ENCODE assay signal across 8 cellular contexts in genomic region chr17:75589017-75589918, GRCh38. TPM values are rescaled to one million over a fixed set of nuclear protein-coding genes. Genes with fewer than 3 reads are reported as not detected.
DNase-seq lines count a peak whose midpoint lies in the region; ATAC-seq and TF ChIP-seq lines count a peak whose summit lies in the region.

No MANE protein-coding gene starts in this region.

- H3K4me3 ChIP-seq in HUES64 (ENCODE audit: low read length) (peak overlapping the region; percentile 60), mesodermal cell (ENCODE audit: extremely low read depth, insufficient read depth, low read length, poor library complexity, severe bottlenecking) (peak overlapping the region; percentile 41)

- ATAC-seq in GM19467 (IDR thresholded peaks at IDR 0.05; ENCODE audit: unreplicated experiment): peak; percentile 51

- H3K27ac ChIP-seq in HUES64 (ENCODE audit: low read depth, low read length): no peak overlapping the region; the same call in 1 of the 2 replicates
- peak overlapping the region; percentile 64 for H3K27ac ChIP-seq in mesodermal cell (ENCODE audit: low read depth, low read length, severe bottlenecking)

- peak overlapping the region in 6 of 7 donors; percentile 75 to 87 (median 84) for H3K27ac Mint-ChIP-seq in CD14-positive monocyte
- no peak overlapping the region for H3K27ac Mint-ChIP-seq in endothelial cell (ENCODE audit: unreplicated experiment)

- peak; percentile 75 for TF ChIP-seq CTCF in CD14-positive monocyte (IDR thresholded peaks at IDR 0.05)
- peak; percentile 84 for TF ChIP-seq CTCF in endothelial cell (IDR thresholded peaks at IDR 0.05; ENCODE audit: unreplicated experiment)

- DNase-seq in CD14-positive monocyte (ENCODE audit: low spot score): peak; percentile 93
- DNase-seq in NOMO-1 treated with DMSO at 0.1 percent for 48 hours (lab: John Stamatoyannopoulos, UW; ENCODE audit: unreplicated experiment): peak; percentile 82
- peak; percentile 99 for DNase-seq in activated CD8-positive, alpha-beta memory T cell treated with anti-CD3 and anti-CD28 coated beads, Interleukin-2, amount 50 U/mL, for 48 hours
- peak; percentile 95 for DNase-seq in endothelial cell (ENCODE audit: low spot score)
- DNase-seq in stimulated activated CD8-positive, alpha-beta memory T cell treated with anti-CD3 and anti-CD28 coated beads, Interleukin-12 subunit alpha, Interleukin-12 subunit beta, amount 100 ng/mL, for 4 hours (ENCODE audit: low read depth): peak; percentile 85

- intact Hi-C loops in CD14-positive monocyte (cut with micrococcal nuclease): loop anchor here (2.0 to 10.0 kb wide), 4 partner anchors 72 to 324 kb away; partner anchors contain the start of genes TSEN54 (in 2 of the 2), CASKIN2 (in 1 of the 2), GGA3 (in 1 of the 2) and MRPS7 (in 1 of the 2)

- peaks cover 3 to 25% of the 10 kb centered on the region in 2 donors for H3K36me3 Mint-ChIP-seq in CD14-positive monocyte
- H3K36me3 Mint-ChIP-seq in endothelial cell (ENCODE audit: low read depth, unreplicated experiment): no peaks in the 10 kb centered on the region

- H3K27me3 Mint-ChIP-seq in CD14-positive monocyte (ENCODE audit: low read depth in 3 of 3): peaks cover 0 to 2% (median 0%) of the 10 kb centered on the region in 3 donors
- peaks cover 8% of the 10 kb centered on the region for H3K27me3 Mint-ChIP-seq in endothelial cell (ENCODE audit: unreplicated experiment)

- H3K9me3 ChIP-seq in HUES64 (ENCODE audit: insufficient read depth, low read depth, low read length): peaks cover 5% of the 10 kb centered on the region; the same call in 1 of the 2 replicates
- peaks cover 6% of the 10 kb centered on the region for H3K9me3 ChIP-seq in mesodermal cell (ENCODE audit: control insufficient read depth, low read length)

- peak overlapping the region; percentile 83 to 87 for H3K4me3 Mint-ChIP-seq in CD14-positive monocyte
- H3K4me3 Mint-ChIP-seq in endothelial cell (ENCODE audit: unreplicated experiment): peak overlapping the region; percentile 67

- 10% methylated on average over 99 of the region's 99 CpGs for WGBS in HUES64
- WGBS in mesodermal cell (ENCODE audit: insufficient coverage in 2 of 2), 2 experiments: 15 to 18% methylated on average over 54 to 80 of the region's 99 CpGs

- H3K9me3 Mint-ChIP-seq in CD14-positive monocyte (no peaks in the 10 kb centered on the region), endothelial cell (ENCODE audit: unreplicated experiment) (no peaks in the 10 kb centered on the region)

- H3K4me1 Mint-ChIP-seq in CD14-positive monocyte: peaks cover 16% of the 10 kb centered on the region
- H3K4me1 Mint-ChIP-seq in endothelial cell (ENCODE audit: unreplicated experiment): no peaks in the 10 kb centered on the region

- peaks cover 31% of the 10 kb centered on the region for H3K27me3 ChIP-seq in HUES64 (ENCODE audit: insufficient read depth, low read length)

- H3K4me1 ChIP-seq in HUES64 (ENCODE audit: insufficient read depth, low read length): peaks cover 4% of the 10 kb centered on the region
- no peaks in the 10 kb centered on the region for H3K4me1 ChIP-seq in mesodermal cell (ENCODE audit: control insufficient read depth, insufficient read depth, low read length, poor library complexity, severe bottlenecking)

- H3K36me3 ChIP-seq in HUES64 (ENCODE audit: insufficient read depth, low read length) (no peaks in the 10 kb centered on the region), mesodermal cell (ENCODE audit: control insufficient read depth, insufficient read depth, low read length) (no peaks in the 10 kb centered on the region)

- peak overlapping the region; percentile 62; the same call in 1 of the 2 replicates for H3K9ac ChIP-seq in HUES64 (ENCODE audit: low read depth, low read length)

RNA-seq across cellular contexts. Expression of gene MYO15B, which starts 1.7 kb away (rescaled TPM):
- under 1 TPM; 0.17 to 0.62 TPM for polyA plus RNA-seq in CD14-positive monocyte
- 2.6 TPM for polyA plus RNA-seq in HUES64 (2013, experiment 1 of 2)
- 8.7 TPM for polyA plus RNA-seq in HUES64 (2013, experiment 2 of 2)
- total RNA-seq in endothelial cell (ENCODE audit: unreplicated experiment): 224 TPM
- 35.3 TPM for polyA plus RNA-seq in mesodermal cell (2013, experiment 1 of 2)
- 28.7 TPM for polyA plus RNA-seq in mesodermal cell (2013, experiment 2 of 2)

RNA-seq across cellular contexts. Expression of gene SMIM5, which starts 44.0 kb away (rescaled TPM):
- polyA plus RNA-seq in CD14-positive monocyte: under 1 TPM; 0.15 to 0.43 TPM
- not detected for polyA plus RNA-seq in HUES64 (2013, experiment 1 of 2)
- polyA plus RNA-seq in HUES64 (2013, experiment 2 of 2): not detected
- 1.1 TPM for total RNA-seq in endothelial cell (ENCODE audit: unreplicated experiment)
- polyA plus RNA-seq in mesodermal cell (2013, experiment 1 of 2): not detected
- not detected for polyA plus RNA-seq in mesodermal cell (2013, experiment 2 of 2)
